ENCODE assay signal across 1 cellular context in genomic region chr11:57155838-57156583, GRCh38.
TF ChIP-seq lines count a peak whose summit lies in the region.

No MANE protein-coding gene starts in this region.

TF ChIP-seq in GM23338, 12 proteins besides CTCF, POLR2A, EP300 and RAD21:
- TF ChIP-seq NANOG (IDR thresholded peaks at IDR 0.05; ENCODE audit: borderline replicate concordance) (no peak), STAT1 (IDR thresholded peaks at IDR 0.05; ENCODE audit: unreplicated experiment) (no peak), CREB1 (CRISPR knock-in tag; IDR thresholded peaks at IDR 0.05; ENCODE audit: low read depth) (no peak), JUNB (IDR thresholded peaks at IDR 0.05; ENCODE audit: unreplicated experiment) (no peak), REST (IDR thresholded peaks at IDR 0.05; ENCODE audit: unreplicated experiment) (no peak), POLR2AphosphoS5 (IDR thresholded peaks at IDR 0.05; ENCODE audit: low read depth) (no peak), ETS1 (IDR thresholded peaks at IDR 0.05) (no peak), ZNF462 (CRISPR knock-in tag; IDR thresholded peaks at IDR 0.05) (no peak), EZH2phosphoT487 (IDR thresholded peaks at IDR 0.05; ENCODE audit: unreplicated experiment) (no peak), EZH2 (IDR thresholded peaks at IDR 0.05; ENCODE audit: low read depth, unreplicated experiment) (no peak), ZNF331 (CRISPR knock-in tag; IDR thresholded peaks at IDR 0.05; ENCODE audit: low read depth) (no peak), ZNF114 (CRISPR knock-in tag; IDR thresholded peaks at IDR 0.05) (no peak)
